ENCODE assay signal across 24 cellular contexts in genomic region chr3:73827204-73827603, GRCh38.
A peak's percentile ranks its signal among the peaks of the same experiment; 100 is the strongest.
DNase-seq lines count a peak whose midpoint lies in the region; ATAC-seq and TF ChIP-seq lines count a peak whose summit lies in the region.
"Had no signal": no experiment of that assay in that cellular context is flagged by ENCODE, and none has a peak within 500 bp of the region (broad histone marks: within the 10 kb centered on the region; RNA-seq: fewer than 3 reads in every experiment).

No MANE protein-coding gene starts in this region.

- no peak overlapping the region for H2BK20ac ChIP-seq in H9 (ENCODE audit: low read depth, low read length, poor library complexity, severe bottlenecking)

- intact Hi-C loops in right cardiac atrium (cut with DNase I) (no loop called here), uterus (cut with DNase I; ENCODE audit: low total_unique reads) (no loop called here)

- no peak overlapping the region for H2BK5ac ChIP-seq in H9 (ENCODE audit: insufficient read length, low read length)

- peaks cover 13 to 21% of the 10 kb centered on the region in 2 donors for H3K4me1 ChIP-seq in duodenal mucosa (ENCODE audit: control insufficient read depth in 1 of 2, insufficient read depth in 2 of 2, low read length in 2 of 2)
- peaks cover 5% of the 10 kb centered on the region for H3K4me1 ChIP-seq in right cardiac atrium (ENCODE audit: control insufficient read depth, insufficient read depth, low read length)
- H3K4me1 ChIP-seq in rectal smooth muscle tissue (ENCODE audit: control insufficient read depth, insufficient read depth, low read length) = peaks cover 5% of the 10 kb centered on the region
- H3K4me1 ChIP-seq in uterus = peaks cover 0 to 5% of the 10 kb centered on the region in 2 donors
- no peaks in the 10 kb centered on the region for H3K4me1 ChIP-seq in H9 (ENCODE audit: insufficient read depth, low read length)
- H3K4me1 ChIP-seq: lower lobe of right lung had no signal

- peak overlapping the region in 1 of 2 donors; percentile 23 for H3K4me3 ChIP-seq in duodenal mucosa (ENCODE audit: low read depth in 1 of 2, low read length in 2 of 2)
- H3K4me3 ChIP-seq in right cardiac atrium (ENCODE audit: low read length) = no peak overlapping the region
- no peak overlapping the region for H3K4me3 ChIP-seq in rectal smooth muscle tissue (ENCODE audit: low read length)
- no peak overlapping the region for H3K4me3 ChIP-seq in uterus
- no peak overlapping the region for H3K4me3 ChIP-seq in brain microvascular endothelial cell (ENCODE audit: low read depth, low read length)
- H3K4me3 ChIP-seq: lower lobe of right lung, MG63 had no signal

- H4K5ac ChIP-seq in H9 (ENCODE audit: insufficient read length, low read depth, low read length) = no peak overlapping the region

- H2AFZ ChIP-seq in H9 (ENCODE audit: low read length) = no peak overlapping the region

- ATAC-seq in right cardiac atrium = peak; percentile 75 to 83
- no peak for ATAC-seq in HG03354 (IDR thresholded peaks at IDR 0.05; ENCODE audit: poor library complexity, severe bottlenecking, unreplicated experiment)
- ATAC-seq: activated T-helper 17 cell treated with anti-CD3 and anti-CD28 coated beads, Interleukin-2, amount 50 U/mL, for 72 hours; lower lobe of right lung; stimulated activated naive CD8-positive, alpha-beta T cell treated with anti-CD3 and anti-CD28 coated beads, Interleukin-15, Interleukin-2, amounts not matched to agents 100 U/mL and 50 U/mL, for 24 hours had no signal

- H2BK120ac ChIP-seq in H9 (ENCODE audit: low read depth, low read length, poor library complexity, severe bottlenecking) = no peak overlapping the region

- H3K27ac ChIP-seq in duodenal mucosa (ENCODE audit: low read depth, low read length) (peak overlapping the region; percentile 35), right cardiac atrium (ENCODE audit: low read length) (peak overlapping the region; percentile 33), rectal smooth muscle tissue (ENCODE audit: low read depth, low read length) (peak overlapping the region; percentile 17), uterus (peak overlapping the region; percentile 60 to 61), brain microvascular endothelial cell (no peak overlapping the region), H9 (ENCODE audit: insufficient read length, low read depth, low read length) (no peak overlapping the region)
- H3K27ac ChIP-seq: lower lobe of right lung had no signal

- no peak overlapping the region for H3K56ac ChIP-seq in H9 (ENCODE audit: insufficient read length, low read depth, low read length)

- TF ChIP-seq POLR2A in uterus (IDR thresholded peaks at IDR 0.05) = no peak

- no peaks in the 10 kb centered on the region for H4K20me1 ChIP-seq in H9 (ENCODE audit: control insufficient read depth, insufficient read depth, insufficient read length)

- H2AK5ac ChIP-seq in H9 (ENCODE audit: insufficient read length, low read length) = no peak overlapping the region

- H3K4me3 Mint-ChIP-seq in H9 = no peak overlapping the region
- H3K4me3 Mint-ChIP-seq: activated naive CD4-positive, alpha-beta T cell treated with anti-CD3 and anti-CD28 coated beads, Interleukin-2, amount 50 U/mL, for 24 hours; activated T-helper 17 cell treated with anti-CD3 and anti-CD28 coated beads, Interleukin-2, amount 50 U/mL, for 72 hours; CD4-positive, alpha-beta T cell; HFFc6 had no signal

- no peak overlapping the region for H3K4ac ChIP-seq in H9 (ENCODE audit: low read depth, low read length)

- no peak overlapping the region for H3T11ph ChIP-seq in H9 (ENCODE audit: low read length)

- H3K4me1 Mint-ChIP-seq in H9 = no peaks in the 10 kb centered on the region
- H3K4me1 Mint-ChIP-seq: activated naive CD4-positive, alpha-beta T cell treated with anti-CD3 and anti-CD28 coated beads, Interleukin-2, amount 50 U/mL, for 24 hours; activated T-helper 17 cell treated with anti-CD3 and anti-CD28 coated beads, Interleukin-2, amount 50 U/mL, for 72 hours had no signal

- no peak overlapping the region for H2BK15ac ChIP-seq in H9 (ENCODE audit: low read depth, low read length)

- H3K27ac Mint-ChIP-seq in H9 = no peak overlapping the region
- H3K27ac Mint-ChIP-seq: activated naive CD4-positive, alpha-beta T cell treated with anti-CD3 and anti-CD28 coated beads, Interleukin-2, amount 50 U/mL, for 24 hours; activated T-helper 17 cell treated with anti-CD3 and anti-CD28 coated beads, Interleukin-2, amount 50 U/mL, for 72 hours; CD4-positive, alpha-beta T cell; HFFc6 had no signal

- in situ Hi-C loops in brain microvascular endothelial cell (cut with HindIII; ENCODE audit: low pct_ligation_motif_present, low sequenced_read_pairs) = no loop called here

- no peak overlapping the region for H3K14ac ChIP-seq in H9 (ENCODE audit: insufficient read depth, low read length)

- H3K23ac ChIP-seq in H9 (ENCODE audit: insufficient read length, low read depth, low read length) = no peak overlapping the region

- no peak overlapping the region for H3K18ac ChIP-seq in H9 (ENCODE audit: insufficient read length, low read depth, low read length)

- DNase-seq in right cardiac atrium (no peak), uterus (no peak), brain microvascular endothelial cell (no peak), H9 (no peak)
- DNase-seq: activated CD4-positive, alpha-beta T cell treated with anti-CD3 and anti-CD28 coated beads, Interleukin-2, amount 50 U/mL, for 48 hours; activated CD4-positive, CD25-positive, alpha-beta regulatory T cell; activated CD8-positive, alpha-beta memory T cell treated with anti-CD3 and anti-CD28 coated beads, Interleukin-2, amount 50 U/mL, for 4 hours; CD4-positive, alpha-beta T cell; effector CD8-positive, alpha-beta T cell; foreskin melanocyte; HFFc6; hypothalamus; lower lobe of right lung; MG63; NCI-H2081; NCI-H345; NCI-H748 treated with DMSO at 0.1 percent for 48 hours; stimulated activated naive CD8-positive, alpha-beta T cell treated with anti-CD3 and anti-CD28 coated beads, Interleukin-15, Interleukin-2, amounts not matched to agents 100 U/mL and 50 U/mL, for 24 hours; trophoblast cell had no signal

- H3K79me1 ChIP-seq in H9 (ENCODE audit: insufficient read depth, low read depth, low read length, poor library complexity, severe bottlenecking) = no peaks in the 10 kb centered on the region

- H3K23me2 ChIP-seq in H9 (ENCODE audit: insufficient read length, low read depth, low read length, poor library complexity, severe bottlenecking) = no peaks in the 10 kb centered on the region

- H3K36me3 ChIP-seq in duodenal mucosa (ENCODE audit: control insufficient read depth in 1 of 2, insufficient read depth in 2 of 2, low read length in 2 of 2) (no peaks in the 10 kb centered on the region), rectal smooth muscle tissue (ENCODE audit: control insufficient read depth, insufficient read depth, low read length) (no peaks in the 10 kb centered on the region), uterus (no peaks in the 10 kb centered on the region), brain microvascular endothelial cell (replicated peaks) (no peaks in the 10 kb centered on the region)
- H3K36me3 ChIP-seq: lower lobe of right lung, MG63 had no signal

- no peak overlapping the region for H3K4me2 ChIP-seq in H9 (ENCODE audit: insufficient read depth, insufficient read length, low read length)

- H3K27me3 Mint-ChIP-seq in H9 (ENCODE audit: low read depth) = no peaks in the 10 kb centered on the region
- H3K27me3 Mint-ChIP-seq: activated naive CD4-positive, alpha-beta T cell treated with anti-CD3 and anti-CD28 coated beads, Interleukin-2, amount 50 U/mL, for 24 hours; activated T-helper 17 cell treated with anti-CD3 and anti-CD28 coated beads, Interleukin-2, amount 50 U/mL, for 72 hours; CD4-positive, alpha-beta T cell had no signal

- H3K9me3 Mint-ChIP-seq in H9 = peaks cover 5 to 6% of the 10 kb centered on the region in 2 experiments
- H3K9me3 Mint-ChIP-seq: HFFc6 had no signal

- peaks cover 0 to 6% (median 6%) of the 10 kb centered on the region in 3 experiments; a peak in 4 of 7 replicates for H3K36me3 Mint-ChIP-seq in H9 (ENCODE audit: insufficient read depth in 1 of 3, low read depth in 3 of 3)
- H3K36me3 Mint-ChIP-seq: activated naive CD4-positive, alpha-beta T cell treated with anti-CD3 and anti-CD28 coated beads, Interleukin-2, amount 50 U/mL, for 24 hours had no signal

- no peaks in the 10 kb centered on the region for H3K79me2 ChIP-seq in H9 (ENCODE audit: insufficient read depth, low read length)

- H3K9ac ChIP-seq in duodenal mucosa (ENCODE audit: low read depth in 1 of 2, low read length in 2 of 2) = peak overlapping the region in 1 of 2 donors; percentile 26
- H3K9ac ChIP-seq in rectal smooth muscle tissue (ENCODE audit: low read length) = no peak overlapping the region
- H3K9ac ChIP-seq in H9 (ENCODE audit: extremely low read depth, insufficient read length, low read length) = no peak overlapping the region

- H3K9me3 ChIP-seq in duodenal mucosa (ENCODE audit: control insufficient read depth in 1 of 2, low read length in 2 of 2) (peaks cover 0 to under 1% of the 10 kb centered on the region in 2 donors), right cardiac atrium (ENCODE audit: control insufficient read depth, low read length) (no peaks in the 10 kb centered on the region), uterus (no peaks in the 10 kb centered on the region), H9 (ENCODE audit: control insufficient read depth, low read depth, low read length) (peaks cover 2% of the 10 kb centered on the region)
- H3K9me3 ChIP-seq: lower lobe of right lung, MG63 had no signal

- H4K91ac ChIP-seq in H9 (ENCODE audit: insufficient read length, low read depth, low read length) = no peak overlapping the region

- H3K27me3 ChIP-seq in duodenal mucosa (ENCODE audit: control insufficient read depth in 1 of 2, insufficient read depth in 2 of 2, low read length in 2 of 2) (no peaks in the 10 kb centered on the region), right cardiac atrium (ENCODE audit: control insufficient read depth, insufficient read depth) (no peaks in the 10 kb centered on the region), rectal smooth muscle tissue (ENCODE audit: control insufficient read depth, insufficient read depth, low read length) (no peaks in the 10 kb centered on the region), uterus (no peaks in the 10 kb centered on the region), brain microvascular endothelial cell (replicated peaks) (no peaks in the 10 kb centered on the region), H9 (ENCODE audit: insufficient read depth, low read length) (no peaks in the 10 kb centered on the region)
- H3K27me3 ChIP-seq: MG63 had no signal

- H4K8ac ChIP-seq in H9 (replicated peaks; ENCODE audit: insufficient read length, low read depth, low read length) = no peak overlapping the region

- WGBS in right cardiac atrium = 50% methylated on average over 2 of the region's 2 CpGs
- WGBS in H9 (ENCODE audit: extremely low coverage, insufficient read length, low lambda C conversion rate) = no CpG with 5 or more reads among the region's 2 CpGs

- no peak overlapping the region for H2BK12ac ChIP-seq in H9 (ENCODE audit: insufficient read length, low read depth, low read length)

- TF ChIP-seq CTCF in uterus (IDR thresholded peaks at IDR 0.05) (no peak), brain microvascular endothelial cell (IDR thresholded peaks at IDR 0.05; ENCODE audit: low read depth, low read length, missing control alignments) (no peak), H9 (conservative IDR thresholded peaks at IDR 0.05) (no peak)

Comparison
In these comparisons a context has a peak if more than half of its experiments do, and no peak if none do; other contexts are left out.
1. H3K27ac ChIP-seq: peak in duodenal mucosa (single experiment), right cardiac atrium (single experiment), rectal smooth muscle tissue (single experiment) and uterus (2 of 2); none in brain microvascular endothelial cell (single experiment) and H9 (single experiment).